Comparison of ENCODE assay signal across 9 cellular contexts in the genomic region with DNA sequence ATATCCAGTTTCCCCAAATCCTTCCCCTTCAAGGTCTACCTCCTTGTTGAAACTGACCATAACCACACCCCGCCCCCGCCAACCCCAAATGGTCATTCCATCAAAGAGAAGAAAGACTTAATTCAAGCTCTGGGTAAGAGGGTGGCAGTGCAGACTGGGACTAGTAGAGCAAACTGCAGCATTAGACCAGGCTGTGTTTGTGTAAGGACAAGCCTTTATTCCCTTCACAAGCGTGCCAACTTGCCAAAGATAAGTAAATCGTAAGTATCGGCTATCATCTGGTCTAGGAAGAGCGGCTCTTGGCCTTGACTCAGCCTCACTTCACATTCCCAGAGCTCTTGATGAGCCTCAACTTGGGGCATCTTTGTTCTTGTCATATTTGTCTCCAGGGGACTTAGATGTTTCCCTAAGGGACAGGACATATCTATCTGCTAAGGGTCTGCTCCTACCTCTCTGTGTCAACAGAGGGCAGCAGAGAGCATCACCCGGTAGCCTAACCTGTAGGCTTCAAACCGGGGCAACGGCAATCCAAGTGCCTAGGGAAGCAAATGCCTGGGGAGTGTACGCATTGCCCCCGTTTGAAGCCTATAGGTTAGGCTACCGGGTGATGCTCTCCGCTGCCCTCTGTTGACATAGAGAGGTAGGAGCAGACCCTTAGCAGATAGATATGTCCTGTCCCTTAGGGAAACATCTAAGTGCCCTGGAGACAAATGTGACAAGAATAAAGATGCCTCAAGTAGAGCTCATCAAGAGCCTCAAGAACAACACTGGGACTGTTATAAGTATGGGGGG.
DNase-seq lines count a peak whose midpoint lies in the region; ATAC-seq and TF ChIP-seq lines count a peak whose summit lies in the region.
"Had no signal": no experiment of that assay in that cellular context is flagged by ENCODE, and none has a peak within 500 bp of the region (broad histone marks: within the 10 kb centered on the region; RNA-seq: fewer than 3 reads in every experiment).

No MANE protein-coding gene starts in this region.

- DNase-seq in NCI-H146 treated with DMSO at 0.1 percent for 48 hours (lab: John Stamatoyannopoulos, UW; ENCODE audit: unreplicated experiment), result peak; percentile 77
- DNase-seq in amygdala (lab: John Stamatoyannopoulos, UW), result peak in 38 of 56 donors; percentile 2 to 73 (median 24)
- peak; percentile 89 for DNase-seq in iPS-NIHi11 (ENCODE audit: low spot score)
- DNase-seq in stimulated activated CD4-positive, alpha-beta T cell treated with anti-CD3 and anti-CD28 coated beads, Interleukin-1b, Interleukin-23, amount 100 ng/mL, for 4 hours (ENCODE audit: low read depth in 2 of 2), result peak; percentile 42 to 48

- peak; percentile 86 for TF ChIP-seq CTCF in 22Rv1 (IDR thresholded peaks at IDR 0.05)
- TF ChIP-seq CTCF in SU-DHL-6 (IDR thresholded peaks at IDR 0.05; ENCODE audit: insufficient read depth, low read length, poor library complexity, severe bottlenecking), result peak; percentile 32

- no peak overlapping the region for H2AFZ ChIP-seq in SU-DHL-6 (ENCODE audit: low read depth, low read length, severe bottlenecking)

- no peak overlapping the region for H3K9ac ChIP-seq in SU-DHL-6 (ENCODE audit: low read length)
- H3K9ac ChIP-seq: BLaER1 treated with 17β-estradiol and CSF1 and Interleukin-3, amounts not matched to agents 10 nM and 100 nM had no signal

- H3K36me3 ChIP-seq in SU-DHL-6 (ENCODE audit: low read length), result no peaks in the 10 kb centered on the region
- H3K36me3 ChIP-seq: BLaER1 treated with 17β-estradiol and CSF1 and Interleukin-3, amounts not matched to agents 10 nM and 100 nM had no signal

- no peak overlapping the region for H3K4me3 ChIP-seq in SU-DHL-6 (ENCODE audit: insufficient read depth, low read length, poor library complexity, severe bottlenecking)
- H3K4me3 ChIP-seq: BLaER1 treated with 17β-estradiol and CSF1 and Interleukin-3, amounts not matched to agents 10 nM and 100 nM had no signal

- no peak overlapping the region for H3K27ac ChIP-seq in 22Rv1
- no peak overlapping the region for H3K27ac ChIP-seq in SU-DHL-6 (ENCODE audit: low read depth, low read length)
- H3K27ac ChIP-seq: BLaER1 treated with 17β-estradiol and CSF1 and Interleukin-3, amounts not matched to agents 10 nM and 100 nM had no signal

- no peaks in the 10 kb centered on the region for H3K27me3 ChIP-seq in SU-DHL-6 (ENCODE audit: low read length)
- H3K27me3 ChIP-seq: BLaER1 treated with 17β-estradiol and CSF1 and Interleukin-3, amounts not matched to agents 10 nM and 100 nM had no signal

- ATAC-seq in GM18511 (IDR thresholded peaks at IDR 0.05; ENCODE audit: unreplicated experiment) (peak; percentile 99), HG02943 (IDR thresholded peaks at IDR 0.05; ENCODE audit: low read depth, unreplicated experiment) (peak; percentile 97)

- H3K4me2 ChIP-seq in SU-DHL-6 (ENCODE audit: low read depth, low read length, poor library complexity, severe bottlenecking), result no peak overlapping the region
- H3K4me2 ChIP-seq: BLaER1 treated with 17β-estradiol and CSF1 and Interleukin-3, amounts not matched to agents 10 nM and 100 nM had no signal

- no peaks in the 10 kb centered on the region for H3K79me2 ChIP-seq in SU-DHL-6 (ENCODE audit: insufficient read depth, low read length)

- H3K9me3 ChIP-seq in SU-DHL-6 (ENCODE audit: insufficient read depth, low read length), result no peaks in the 10 kb centered on the region
- H3K9me3 ChIP-seq: BLaER1 treated with 17β-estradiol and CSF1 and Interleukin-3, amounts not matched to agents 10 nM and 100 nM had no signal

- H4K20me1 ChIP-seq in SU-DHL-6 (ENCODE audit: low read depth, low read length), result no peaks in the 10 kb centered on the region
- H4K20me1 ChIP-seq: BLaER1 treated with 17β-estradiol and CSF1 and Interleukin-3, amounts not matched to agents 10 nM and 100 nM had no signal

- no peaks in the 10 kb centered on the region for H3F3A ChIP-seq in SU-DHL-6 (ENCODE audit: insufficient read depth)

- no peaks in the 10 kb centered on the region for H3K9me2 ChIP-seq in SU-DHL-6 (replicated peaks; ENCODE audit: insufficient read depth, low read length)

Comparison
In these comparisons a context has a peak if more than half of its experiments do, and no peak if none do; other contexts are left out.
1. DNase-seq: peak in every context shown above with its lines; median percentile 89 in iPS-NIHi11; 77 in NCI-H146 treated with DMSO at 0.1 percent for 48 hours; 45 in stimulated activated CD4-positive, alpha-beta T cell treated with anti-CD3 and anti-CD28 coated beads, Interleukin-1b, Interleukin-23, amount 100 ng/mL, for 4 hours; 24 in amygdala.